Comparison of ENCODE assay signal across 1 cellular context in genomic region chr3:24496529-24497482, GRCh38.
TF ChIP-seq lines count a peak whose summit lies in the region.

No MANE protein-coding gene starts in this region.

TF ChIP-seq in HepG2, 621 proteins besides CTCF, POLR2A, EP300 and RAD21 (continued from another document and continues in another):
- TF ChIP-seq BCLAF1 (IDR thresholded peaks at IDR 0.05): no peak
- TF ChIP-seq STAG1 (CRISPR knock-in tag; IDR thresholded peaks at IDR 0.05): peak; percentile 89
- no peak for TF ChIP-seq ZNF703 (CRISPR knock-in tag; IDR thresholded peaks at IDR 0.05; ENCODE audit: borderline replicate concordance)
- no peak for TF ChIP-seq ZNF383 (CRISPR knock-in tag; IDR thresholded peaks at IDR 0.05; ENCODE audit: borderline replicate concordance)
- peak; percentile 62; the same call in 1 of the 2 replicates for TF ChIP-seq ZBTB37 (CRISPR knock-in tag; IDR thresholded peaks at IDR 0.05)
- TF ChIP-seq HMGA1 (CRISPR knock-in tag; conservative IDR thresholded peaks at IDR 0.05): no peak
- no peak for TF ChIP-seq MYC (CRISPR knock-in tag; IDR thresholded peaks at IDR 0.05; ENCODE audit: borderline replicate concordance)
- TF ChIP-seq PLSCR1 (CRISPR knock-in tag; IDR thresholded peaks at IDR 0.05; ENCODE audit: borderline replicate concordance): no peak
- no peak for TF ChIP-seq NCOR1 (IDR thresholded peaks at IDR 0.05; ENCODE audit: borderline replicate concordance, low read length)
- TF ChIP-seq HMG20A (CRISPR knock-in tag; IDR thresholded peaks at IDR 0.05; ENCODE audit: borderline replicate concordance): no peak
- TF ChIP-seq SMAD1 (CRISPR knock-in tag; IDR thresholded peaks at IDR 0.05; ENCODE audit: borderline replicate concordance, low read depth): no peak
- TF ChIP-seq NAIF1 (CRISPR knock-in tag; IDR thresholded peaks at IDR 0.05; ENCODE audit: borderline replicate concordance): no peak
- TF ChIP-seq SMARCE1 (IDR thresholded peaks at IDR 0.05; ENCODE audit: borderline replicate concordance): no peak
- no peak for TF ChIP-seq ZBTB49 (CRISPR knock-in tag; IDR thresholded peaks at IDR 0.05; ENCODE audit: borderline replicate concordance)
- TF ChIP-seq ZNF891 (CRISPR knock-in tag; IDR thresholded peaks at IDR 0.05): no peak
- no peak for TF ChIP-seq ZKSCAN8 (CRISPR knock-in tag; IDR thresholded peaks at IDR 0.05; ENCODE audit: borderline replicate concordance)
- TF ChIP-seq ZNF776 (CRISPR knock-in tag; IDR thresholded peaks at IDR 0.05): no peak
- no peak for TF ChIP-seq ZFP37 (CRISPR knock-in tag; IDR thresholded peaks at IDR 0.05; ENCODE audit: borderline replicate concordance)
- no peak for TF ChIP-seq ZNF292 (CRISPR knock-in tag; IDR thresholded peaks at IDR 0.05; ENCODE audit: borderline replicate concordance, low read depth)
- peak; percentile 33 for TF ChIP-seq XRCC5 (optimal IDR thresholded peaks at IDR 0.05; ENCODE audit: low read length)
- TF ChIP-seq ZFP36L1 (CRISPR knock-in tag; IDR thresholded peaks at IDR 0.05): no peak
- no peak for TF ChIP-seq ZNF629 (CRISPR knock-in tag; conservative IDR thresholded peaks at IDR 0.05)
- no peak for TF ChIP-seq NPAS2 (CRISPR knock-in tag; IDR thresholded peaks at IDR 0.05; ENCODE audit: borderline replicate concordance)
- TF ChIP-seq IKZF4 (CRISPR knock-in tag; IDR thresholded peaks at IDR 0.05; ENCODE audit: borderline replicate concordance, low read depth, not compliant biosample characterization): no peak
- TF ChIP-seq RERE (CRISPR knock-in tag; IDR thresholded peaks at IDR 0.05; ENCODE audit: low read depth): no peak
- no peak for TF ChIP-seq AGO1 (IDR thresholded peaks at IDR 0.05; ENCODE audit: low read depth, low read length, poor library complexity, severe bottlenecking)
- no peak for TF ChIP-seq ATAD3A (CRISPR knock-in tag; IDR thresholded peaks at IDR 0.05)
- no peak for TF ChIP-seq ZNF639 (CRISPR knock-in tag; conservative IDR thresholded peaks at IDR 0.05)
- 0 out of 2 replicates have a peak, but pooled peaks have one; percentile 50 for TF ChIP-seq ZBTB7B (CRISPR knock-in tag; IDR thresholded peaks at IDR 0.05)
- TF ChIP-seq NFE2 (CRISPR knock-in tag; IDR thresholded peaks at IDR 0.05): no peak
- peak; percentile 39; the same call in 1 of the 2 replicates for TF ChIP-seq MAX (IDR thresholded peaks at IDR 0.05)
- peak; percentile 47; the same call in 1 of the 2 replicates for TF ChIP-seq PHF8 (CRISPR knock-in tag; IDR thresholded peaks at IDR 0.05)
- TF ChIP-seq PHF5A (CRISPR knock-in tag; IDR thresholded peaks at IDR 0.05; ENCODE audit: low read depth, unreplicated experiment): no peak
- TF ChIP-seq NBN (conservative IDR thresholded peaks at IDR 0.05): no peak
- no peak for TF ChIP-seq NFYB (CRISPR knock-in tag; IDR thresholded peaks at IDR 0.05)
- TF ChIP-seq ZFP62 (CRISPR knock-in tag; IDR thresholded peaks at IDR 0.05): no peak
- TF ChIP-seq ZNF329 (CRISPR knock-in tag; IDR thresholded peaks at IDR 0.05; ENCODE audit: low read depth): no peak
- TF ChIP-seq ZNF430 (CRISPR knock-in tag; IDR thresholded peaks at IDR 0.05): no peak
- no peak for TF ChIP-seq SPEN (CRISPR knock-in tag; IDR thresholded peaks at IDR 0.05; ENCODE audit: low read depth)
- no peak for TF ChIP-seq SRSF4 (IDR thresholded peaks at IDR 0.05; ENCODE audit: low read depth, low read length, poor library complexity, severe bottlenecking)
- no peak for TF ChIP-seq UBTF (CRISPR knock-in tag; IDR thresholded peaks at IDR 0.05)
- no peak for TF ChIP-seq GPBP1L1 (CRISPR knock-in tag; IDR thresholded peaks at IDR 0.05)
